In the genomic region with DNA sequence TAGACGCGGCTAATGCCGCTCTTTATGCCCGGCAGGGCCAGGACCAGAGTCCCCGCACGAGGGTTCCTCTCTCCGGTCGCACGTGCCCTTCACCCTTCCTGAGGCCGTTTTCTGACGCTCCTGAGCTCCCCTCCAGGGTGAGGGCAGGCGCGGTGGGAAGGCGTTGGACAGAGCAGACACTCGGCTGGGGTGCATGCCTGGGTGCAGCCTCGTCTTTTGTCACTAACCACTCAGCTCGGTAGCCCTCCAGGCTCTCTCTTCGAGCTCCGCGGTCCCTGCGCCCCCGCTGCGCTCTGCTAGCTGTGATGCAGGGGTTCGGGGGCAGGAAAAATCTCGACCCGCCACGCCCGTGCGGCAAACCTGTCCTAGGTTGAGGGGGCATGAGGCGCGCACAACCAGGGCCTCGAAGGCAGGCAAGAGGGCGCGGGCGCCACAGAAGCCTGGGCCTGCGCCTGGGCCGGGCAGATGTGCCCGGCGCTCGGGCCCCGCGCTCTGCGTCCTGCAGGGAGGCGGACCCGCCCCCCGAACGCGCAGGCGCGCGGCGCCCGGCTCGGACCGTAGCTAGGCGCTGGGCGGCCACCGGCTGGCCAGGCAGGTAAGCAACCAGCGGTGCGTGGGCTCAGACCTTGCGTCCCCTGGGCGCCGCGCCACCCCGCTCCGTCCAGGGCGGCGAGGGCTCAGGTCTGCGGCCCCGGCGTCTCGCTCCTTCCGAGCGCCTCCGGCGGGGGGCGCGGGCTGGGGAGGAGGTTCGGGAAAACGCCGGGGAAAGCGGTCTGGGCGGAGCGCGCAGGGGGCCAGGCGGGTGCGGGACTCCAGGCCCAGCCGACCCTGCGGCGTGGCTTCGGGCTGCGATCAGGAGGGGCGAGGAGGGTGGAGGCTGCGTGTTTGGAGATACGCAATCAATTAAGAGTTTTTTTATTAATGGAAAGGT, we compare ENCODE assay signal across 8 cellular contexts. TPM values are rescaled to one million over a fixed set of nuclear protein-coding genes. Genes with fewer than 3 reads are reported as not detected.
DNase-seq lines count a peak whose midpoint lies in the region; ATAC-seq and TF ChIP-seq lines count a peak whose summit lies in the region.

A gene (plus strand): TSS at position 548 of the 931 bp plus-strand sequence. CDS start 5,807 bp downstream, outside the sequence.

- peaks cover 5% of the 10 kb centered on the region for H3K4me1 ChIP-seq in hepatocyte (ENCODE audit: insufficient read depth)

- no peak for ATAC-seq in HG02981 (IDR thresholded peaks at IDR 0.05; ENCODE audit: unreplicated experiment)
- no peak for ATAC-seq in HG02588 (IDR thresholded peaks at IDR 0.05; ENCODE audit: unreplicated experiment)

- no peaks in the 10 kb centered on the region for H3K9me3 ChIP-seq in hepatocyte (ENCODE audit: low read depth)

- WGBS in hepatocyte (ENCODE audit: low lambda C conversion rate, missing lambda C conversion rate), result 13% methylated on average over 77 of the region's 95 CpGs

- no peaks in the 10 kb centered on the region for H3K9me2 ChIP-seq in hepatocyte (replicated peaks; ENCODE audit: insufficient read depth)

- H3K4me3 ChIP-seq in hepatocyte, result peak within 1 kb of the TSS; percentile 53

- no peak for TF ChIP-seq CTCF in hepatocyte (IDR thresholded peaks at IDR 0.05; ENCODE audit: poor library complexity)

- H2AFZ ChIP-seq in hepatocyte, result peak within 1 kb of the TSS; percentile 93

- no peaks in the 10 kb centered on the region for H3K36me3 ChIP-seq in hepatocyte (replicated peaks; ENCODE audit: insufficient read depth, low read depth)

- no peak within 1 kb of the TSS for H3K27ac ChIP-seq in hepatocyte

- H4K20me1 ChIP-seq in hepatocyte (ENCODE audit: insufficient read depth, poor library complexity, severe bottlenecking), result no peaks in the 10 kb centered on the region

- peak within 1 kb of the TSS; percentile 93 for H3K4me2 ChIP-seq in hepatocyte

- H3K79me2 ChIP-seq in hepatocyte, result no peaks in the 10 kb centered on the region

- DNase-seq in DMS79 (lab: John Stamatoyannopoulos, UW) (peak; percentile 15), DMS79 treated with DMSO at 0.1 percent for 48 hours (lab: John Stamatoyannopoulos, UW) (no peak), NCI-H345 (lab: John Stamatoyannopoulos, UW) (peak; percentile 75), astrocyte of the hippocampus (ENCODE audit: low read depth, low spot score) (peak; percentile 78), hepatocyte (ENCODE audit: low spot score) (peak; percentile 87), retina (peak; percentile 80)

- H3K27me3 ChIP-seq in hepatocyte, result peaks cover 15% of the 10 kb centered on the region

RNA-seq across cellular contexts. Expression of the gene that starts here (rescaled TPM):
- 6.2 and 7.9 TPM in 2 replicates for total RNA-seq in hepatocyte
- 7.5 and 14.6 TPM in 2 replicates for polyA plus RNA-seq in hepatocyte
